In genomic region chr4:150010525-150011126, GRCh38 we compare ENCODE assay signal across 8 cellular contexts.
DNase-seq lines count a peak whose midpoint lies in the region; ATAC-seq and TF ChIP-seq lines count a peak whose summit lies in the region.

No MANE protein-coding gene starts in this region.

- ATAC-seq in activated CD8-positive, alpha-beta T cell treated with anti-CD3 and anti-CD28 coated beads for 36 hours = no peak
- ATAC-seq in activated CD8-positive, alpha-beta T cell treated with anti-CD3 and anti-CD28 coated beads, Interleukin-2, amount 10 ng/mL, durations not matched to agents 7 days and 5 days = no peak
- ATAC-seq in HG03064 (IDR thresholded peaks at IDR 0.05; ENCODE audit: low read depth, unreplicated experiment) (peak; percentile 60), left lobe of liver (peak; percentile 94)
- no peak for ATAC-seq in natural killer cell treated with Interleukin-12 subunit alpha and Interleukin-12 subunit beta and Interleukin-15 and Interleukin-18, amount 100 ng/mL, for 72 hours

- H3K4me1 Mint-ChIP-seq in activated CD8-positive, alpha-beta T cell treated with anti-CD3 and anti-CD28 coated beads for 36 hours (ENCODE audit: low read depth) = no peaks in the 10 kb centered on the region
- no peaks in the 10 kb centered on the region for H3K4me1 Mint-ChIP-seq in activated CD8-positive, alpha-beta T cell treated with anti-CD3 and anti-CD28 coated beads, Interleukin-2, amount 10 ng/mL, durations not matched to agents 7 days and 5 days (ENCODE audit: low read depth)
- H3K4me1 Mint-ChIP-seq in natural killer cell treated with Interleukin-12 subunit alpha and Interleukin-12 subunit beta and Interleukin-15 and Interleukin-18, amount 100 ng/mL, for 72 hours (ENCODE audit: low read depth in 2 of 2) = no peaks in the 10 kb centered on the region

- no peaks in the 10 kb centered on the region for H3K4me1 ChIP-seq in breast epithelium
- no peaks in the 10 kb centered on the region for H3K4me1 ChIP-seq in effector memory CD4-positive, alpha-beta T cell (ENCODE audit: control insufficient read depth, insufficient read depth, low read length, poor library complexity, severe bottlenecking)

- H3K27ac Mint-ChIP-seq in activated CD8-positive, alpha-beta T cell treated with anti-CD3 and anti-CD28 coated beads for 36 hours = no peak overlapping the region
- no peak overlapping the region for H3K27ac Mint-ChIP-seq in activated CD8-positive, alpha-beta T cell treated with anti-CD3 and anti-CD28 coated beads, Interleukin-2, amount 10 ng/mL, durations not matched to agents 7 days and 5 days
- H3K27ac Mint-ChIP-seq in natural killer cell treated with Interleukin-12 subunit alpha and Interleukin-12 subunit beta and Interleukin-15 and Interleukin-18, amount 100 ng/mL, for 72 hours = no peak overlapping the region

- H3K27me3 Mint-ChIP-seq in activated CD8-positive, alpha-beta T cell treated with anti-CD3 and anti-CD28 coated beads for 36 hours = peaks cover 10% of the 10 kb centered on the region
- H3K27me3 Mint-ChIP-seq in activated CD8-positive, alpha-beta T cell treated with anti-CD3 and anti-CD28 coated beads, Interleukin-2, amount 10 ng/mL, durations not matched to agents 7 days and 5 days (ENCODE audit: low read depth) = peaks cover 7% of the 10 kb centered on the region
- H3K27me3 Mint-ChIP-seq in natural killer cell treated with Interleukin-12 subunit alpha and Interleukin-12 subunit beta and Interleukin-15 and Interleukin-18, amount 100 ng/mL, for 72 hours = peaks cover 2 to 7% of the 10 kb centered on the region in 2 donors

- no peaks in the 10 kb centered on the region for H3K36me3 Mint-ChIP-seq in activated CD8-positive, alpha-beta T cell treated with anti-CD3 and anti-CD28 coated beads for 36 hours (ENCODE audit: low read depth)
- no peaks in the 10 kb centered on the region for H3K36me3 Mint-ChIP-seq in activated CD8-positive, alpha-beta T cell treated with anti-CD3 and anti-CD28 coated beads, Interleukin-2, amount 10 ng/mL, durations not matched to agents 7 days and 5 days (ENCODE audit: low read depth)
- no peaks in the 10 kb centered on the region for H3K36me3 Mint-ChIP-seq in natural killer cell treated with Interleukin-12 subunit alpha and Interleukin-12 subunit beta and Interleukin-15 and Interleukin-18, amount 100 ng/mL, for 72 hours

- no peaks in the 10 kb centered on the region for H3K27me3 ChIP-seq in breast epithelium
- peaks cover 3% of the 10 kb centered on the region for H3K27me3 ChIP-seq in effector memory CD4-positive, alpha-beta T cell (replicated peaks; ENCODE audit: control insufficient read depth, insufficient read depth, low read length, poor library complexity, severe bottlenecking)

- TF ChIP-seq CTCF in activated CD8-positive, alpha-beta T cell treated with anti-CD3 and anti-CD28 coated beads for 36 hours (IDR thresholded peaks at IDR 0.05) = peak; percentile 42
- TF ChIP-seq CTCF in breast epithelium (IDR thresholded peaks at IDR 0.05) = peak; percentile 50 to 59 (median 56)

- H3K4me3 ChIP-seq in breast epithelium = no peak overlapping the region
- no peak overlapping the region for H3K4me3 ChIP-seq in effector memory CD4-positive, alpha-beta T cell (ENCODE audit: insufficient read depth, low read depth, low read length, poor library complexity, severe bottlenecking)

- POLR2A ChIA-PET in activated CD8-positive, alpha-beta T cell treated with anti-CD3 and anti-CD28 coated beads for 36 hours (lab: Charles Lee) = interaction anchor here (1.3 kb wide), 1 partner anchor 17 kb away, joined by 3 read pairs; no protein-coding TSS in a partner anchor
- POLR2A ChIA-PET in activated CD8-positive, alpha-beta T cell treated with anti-CD3 and anti-CD28 coated beads, Interleukin-2, amount 10 ng/mL, durations not matched to agents 7 days and 5 days (lab: Charles Lee) = no interaction called here

- H3K9me3 ChIP-seq in breast epithelium = no peaks in the 10 kb centered on the region
- no peaks in the 10 kb centered on the region for H3K9me3 ChIP-seq in effector memory CD4-positive, alpha-beta T cell (ENCODE audit: control insufficient read depth, low read length)

- DNase-seq in activated CD8-positive, alpha-beta T cell treated with anti-CD3 and anti-CD28 coated beads for 36 hours = peak; percentile 18
- DNase-seq in activated CD8-positive, alpha-beta T cell treated with anti-CD3 and anti-CD28 coated beads, Interleukin-2, amount 10 ng/mL, durations not matched to agents 7 days and 5 days = no peak
- DNase-seq in NCI-H345 (lab: John Stamatoyannopoulos, UW) (peak; percentile 59), breast epithelium (ENCODE audit: low spot score in 2 of 2) (no peak), left lobe of liver (ENCODE audit: low spot score) (no peak)
- no peak for DNase-seq in natural killer cell treated with Interleukin-12 subunit alpha and Interleukin-12 subunit beta and Interleukin-15 and Interleukin-18, amount 100 ng/mL, for 72 hours (ENCODE audit: low spot score)
- no peak for DNase-seq in effector memory CD4-positive, alpha-beta T cell

- H3K9me3 Mint-ChIP-seq in activated CD8-positive, alpha-beta T cell treated with anti-CD3 and anti-CD28 coated beads for 36 hours = no peaks in the 10 kb centered on the region
- H3K9me3 Mint-ChIP-seq in activated CD8-positive, alpha-beta T cell treated with anti-CD3 and anti-CD28 coated beads, Interleukin-2, amount 10 ng/mL, durations not matched to agents 7 days and 5 days (ENCODE audit: insufficient read depth) = no peaks in the 10 kb centered on the region
- H3K9me3 Mint-ChIP-seq in natural killer cell treated with Interleukin-12 subunit alpha and Interleukin-12 subunit beta and Interleukin-15 and Interleukin-18, amount 100 ng/mL, for 72 hours = no peaks in the 10 kb centered on the region

- no peaks in the 10 kb centered on the region for H3K36me3 ChIP-seq in breast epithelium
- no peaks in the 10 kb centered on the region for H3K36me3 ChIP-seq in effector memory CD4-positive, alpha-beta T cell (ENCODE audit: control insufficient read depth, insufficient read depth, low read length)

- intact Hi-C loops in activated CD8-positive, alpha-beta T cell treated with anti-CD3 and anti-CD28 coated beads for 36 hours (cut with micrococcal nuclease) = no loop called here
- intact Hi-C loops in breast epithelium (cut with DNase I; ENCODE audit: low total_unique reads) = loop anchor here (10.0 kb wide), 1 partner anchor 874 kb away; no protein-coding TSS in a partner anchor

- H3K4me3 Mint-ChIP-seq in activated CD8-positive, alpha-beta T cell treated with anti-CD3 and anti-CD28 coated beads for 36 hours = no peak overlapping the region
- H3K4me3 Mint-ChIP-seq in activated CD8-positive, alpha-beta T cell treated with anti-CD3 and anti-CD28 coated beads, Interleukin-2, amount 10 ng/mL, durations not matched to agents 7 days and 5 days = no peak overlapping the region
- no peak overlapping the region for H3K4me3 Mint-ChIP-seq in natural killer cell treated with Interleukin-12 subunit alpha and Interleukin-12 subunit beta and Interleukin-15 and Interleukin-18, amount 100 ng/mL, for 72 hours

- no peak overlapping the region for H3K27ac ChIP-seq in breast epithelium
- no peak overlapping the region for H3K27ac ChIP-seq in effector memory CD4-positive, alpha-beta T cell (ENCODE audit: insufficient read depth, low read length, poor library complexity, severe bottlenecking)

- no peak for TF ChIP-seq POLR2A in breast epithelium (IDR thresholded peaks at IDR 0.05)

- CTCF ChIA-PET in activated CD8-positive, alpha-beta T cell treated with anti-CD3 and anti-CD28 coated beads for 36 hours (lab: Charles Lee) = interaction anchor here (0.6 to 2.6 kb wide), 8 partner anchors 9 to 233 kb away, joined by 3 to 14 read pairs (median 3); no protein-coding TSS in a partner anchor
- CTCF ChIA-PET in activated CD8-positive, alpha-beta T cell treated with anti-CD3 and anti-CD28 coated beads, Interleukin-2, amount 10 ng/mL, durations not matched to agents 7 days and 5 days (lab: Charles Lee) = interaction anchor here (0.7 to 1.6 kb wide), 3 partner anchors 21 to 199 kb away, joined by 3 to 7 read pairs (median 3); no protein-coding TSS in a partner anchor

Comparison
In these comparisons a context has a peak if more than half of its experiments do, and no peak if none do; other contexts are left out.
1. DNase-seq: peak in activated CD8-positive, alpha-beta T cell treated with anti-CD3 and anti-CD28 coated beads for 36 hours (single experiment) and NCI-H345 (single experiment); none in activated CD8-positive, alpha-beta T cell treated with anti-CD3 and anti-CD28 coated beads, Interleukin-2, amount 10 ng/mL, durations not matched to agents 7 days and 5 days (single experiment), breast epithelium (0 of 2), left lobe of liver (single experiment), natural killer cell treated with Interleukin-12 subunit alpha and Interleukin-12 subunit beta and Interleukin-15 and Interleukin-18, amount 100 ng/mL, for 72 hours (single experiment) and effector memory CD4-positive, alpha-beta T cell (0 of 3).
2. ATAC-seq: peak in HG03064 (single experiment) and left lobe of liver (single experiment); none in activated CD8-positive, alpha-beta T cell treated with anti-CD3 and anti-CD28 coated beads for 36 hours (single experiment), activated CD8-positive, alpha-beta T cell treated with anti-CD3 and anti-CD28 coated beads, Interleukin-2, amount 10 ng/mL, durations not matched to agents 7 days and 5 days (single experiment) and natural killer cell treated with Interleukin-12 subunit alpha and Interleukin-12 subunit beta and Interleukin-15 and Interleukin-18, amount 100 ng/mL, for 72 hours (0 of 2).